In the genomic region with DNA sequence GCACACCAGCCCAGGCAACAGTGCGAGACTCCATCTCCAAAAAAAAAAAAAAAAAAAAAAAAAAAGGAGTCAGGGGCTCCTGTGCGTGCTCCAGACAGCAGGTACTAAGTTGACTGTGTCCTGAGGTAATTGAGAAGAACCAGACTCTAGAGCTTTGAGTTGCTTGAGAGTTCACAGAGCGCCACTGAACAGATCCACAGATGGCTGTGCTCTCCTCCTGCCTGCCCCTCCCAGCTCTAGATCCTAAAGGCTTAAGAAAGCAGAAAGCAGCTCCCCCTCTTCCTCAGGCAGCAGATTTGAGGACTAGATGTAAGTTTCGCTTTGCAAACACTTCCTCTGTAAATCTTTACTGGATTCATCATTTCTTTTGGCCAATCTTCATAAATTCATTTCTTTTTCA, we compare ENCODE assay signal across 19 cellular contexts. TPM values are rescaled to one million over a fixed set of nuclear protein-coding genes. Genes with fewer than 3 reads are reported as not detected.
A peak's percentile ranks its signal among the peaks of the same experiment; 100 is the strongest.
DNase-seq lines count a peak whose midpoint lies in the region; ATAC-seq and TF ChIP-seq lines count a peak whose summit lies in the region.
"Had no signal": no experiment of that assay in that cellular context is flagged by ENCODE, and none has a peak within 500 bp of the region (broad histone marks: within the 10 kb centered on the region; RNA-seq: fewer than 3 reads in every experiment).

No MANE protein-coding gene starts in this region.

- peak overlapping the region; percentile 18 to 42 for H3K27ac Mint-ChIP-seq in natural killer cell
- H3K27ac Mint-ChIP-seq in natural killer cell treated with Interleukin-12 subunit alpha and Interleukin-12 subunit beta and Interleukin-15 and Interleukin-18, amount 100 ng/mL, for 72 hours = peak overlapping the region in 1 of 2 donors; percentile 62
- H3K27ac Mint-ChIP-seq in activated T-helper 2 cell treated with anti-CD3 and anti-CD28 coated beads, Interferon-gamma antibody, Interleukin-2, Interleukin-4, amounts not matched to agents 10 μg/mL and 5 μg/mL and 100 μg/mL, durations not matched to agents 14 hours and 24 hours and 36 hours = peak overlapping the region; percentile 19
- H3K27ac Mint-ChIP-seq: CD4-positive, alpha-beta memory T cell had no signal

- no peaks in the 10 kb centered on the region for H3K27me3 Mint-ChIP-seq in natural killer cell (ENCODE audit: low read depth in 2 of 2)
- no peaks in the 10 kb centered on the region for H3K27me3 Mint-ChIP-seq in natural killer cell treated with Interleukin-12 subunit alpha and Interleukin-12 subunit beta and Interleukin-15 and Interleukin-18, amount 100 ng/mL, for 72 hours
- H3K27me3 Mint-ChIP-seq in activated T-helper 2 cell treated with anti-CD3 and anti-CD28 coated beads, Interferon-gamma antibody, Interleukin-2, Interleukin-4, amounts not matched to agents 10 μg/mL and 5 μg/mL and 100 μg/mL, durations not matched to agents 14 hours and 24 hours and 36 hours (ENCODE audit: low read depth) = no peaks in the 10 kb centered on the region
- H3K27me3 Mint-ChIP-seq: CD4-positive, alpha-beta memory T cell had no signal

- no peak overlapping the region for H3K4me3 Mint-ChIP-seq in natural killer cell
- H3K4me3 Mint-ChIP-seq in natural killer cell treated with Interleukin-12 subunit alpha and Interleukin-12 subunit beta and Interleukin-15 and Interleukin-18, amount 100 ng/mL, for 72 hours = no peak overlapping the region
- no peak overlapping the region for H3K4me3 Mint-ChIP-seq in activated T-helper 2 cell treated with anti-CD3 and anti-CD28 coated beads, Interferon-gamma antibody, Interleukin-2, Interleukin-4, amounts not matched to agents 10 μg/mL and 5 μg/mL and 100 μg/mL, durations not matched to agents 14 hours and 24 hours and 36 hours (ENCODE audit: low read depth)
- H3K4me3 Mint-ChIP-seq: CD14-positive monocyte; CD4-positive, alpha-beta memory T cell had no signal

- ATAC-seq in natural killer cell (no peak), GM18870 (IDR thresholded peaks at IDR 0.05; ENCODE audit: unreplicated experiment) (no peak)
- no peak for ATAC-seq in natural killer cell treated with Interleukin-12 subunit alpha and Interleukin-12 subunit beta and Interleukin-15 and Interleukin-18, amount 100 ng/mL, for 72 hours

- H3K4me1 Mint-ChIP-seq in natural killer cell = peaks cover under 1 to 6% of the 10 kb centered on the region in 2 donors
- peaks cover 0 to 7% of the 10 kb centered on the region in 2 donors for H3K4me1 Mint-ChIP-seq in natural killer cell treated with Interleukin-12 subunit alpha and Interleukin-12 subunit beta and Interleukin-15 and Interleukin-18, amount 100 ng/mL, for 72 hours (ENCODE audit: low read depth in 2 of 2)
- H3K4me1 Mint-ChIP-seq in activated T-helper 2 cell treated with anti-CD3 and anti-CD28 coated beads, Interferon-gamma antibody, Interleukin-2, Interleukin-4, amounts not matched to agents 10 μg/mL and 5 μg/mL and 100 μg/mL, durations not matched to agents 14 hours and 24 hours and 36 hours (ENCODE audit: low read depth) = peaks cover 3% of the 10 kb centered on the region

- no peak for TF ChIP-seq CTCF in natural killer cell (IDR thresholded peaks at IDR 0.05)
- TF ChIP-seq CTCF in fibroblast of the aortic adventitia (IDR thresholded peaks at IDR 0.05; ENCODE audit: insufficient read depth, low read length) = no peak

- no peak for DNase-seq in natural killer cell
- DNase-seq in natural killer cell treated with Interleukin-12 subunit alpha and Interleukin-12 subunit beta and Interleukin-15 and Interleukin-18, amount 100 ng/mL, for 72 hours (ENCODE audit: low spot score) = no peak
- DNase-seq in activated T-helper 2 cell treated with anti-CD3 and anti-CD28 coated beads, Interferon-gamma antibody, Interleukin-2, Interleukin-4, amounts not matched to agents 10 μg/mL and 5 μg/mL and 100 μg/mL, durations not matched to agents 14 hours and 24 hours and 36 hours (ENCODE audit: low spot score) = no peak
- DNase-seq in fibroblast of the aortic adventitia (ENCODE audit: low read depth) = peak; percentile 13
- no peak for DNase-seq in HPDE6-E6E7 (ENCODE audit: extremely low spot score)
- DNase-seq in activated CD4-positive, alpha-beta T cell treated with anti-CD3 and anti-CD28 coated beads for 1 hour = no peak
- DNase-seq in H4 (ENCODE audit: low spot score) = no peak
- DNase-seq: 8988T; CD4-positive, alpha-beta memory T cell; DMS153; DMS79; GF-D8; GM23248; HCEC 1CT had no signal

- peaks cover 7% of the 10 kb centered on the region for H3K36me3 Mint-ChIP-seq in natural killer cell
- H3K36me3 Mint-ChIP-seq in natural killer cell treated with Interleukin-12 subunit alpha and Interleukin-12 subunit beta and Interleukin-15 and Interleukin-18, amount 100 ng/mL, for 72 hours = peaks cover 11% of the 10 kb centered on the region
- peaks cover 75% of the 10 kb centered on the region for H3K36me3 Mint-ChIP-seq in activated T-helper 2 cell treated with anti-CD3 and anti-CD28 coated beads, Interferon-gamma antibody, Interleukin-2, Interleukin-4, amounts not matched to agents 10 μg/mL and 5 μg/mL and 100 μg/mL, durations not matched to agents 14 hours and 24 hours and 36 hours (ENCODE audit: low read depth)

- no peaks in the 10 kb centered on the region for H3K9me3 Mint-ChIP-seq in natural killer cell
- H3K9me3 Mint-ChIP-seq in natural killer cell treated with Interleukin-12 subunit alpha and Interleukin-12 subunit beta and Interleukin-15 and Interleukin-18, amount 100 ng/mL, for 72 hours = no peaks in the 10 kb centered on the region
- H3K9me3 Mint-ChIP-seq in activated T-helper 2 cell treated with anti-CD3 and anti-CD28 coated beads, Interferon-gamma antibody, Interleukin-2, Interleukin-4, amounts not matched to agents 10 μg/mL and 5 μg/mL and 100 μg/mL, durations not matched to agents 14 hours and 24 hours and 36 hours = no peaks in the 10 kb centered on the region
- H3K9me3 Mint-ChIP-seq: CD14-positive monocyte had no signal

- H3K4me3 ChIP-seq in fibroblast of the aortic adventitia (ENCODE audit: low read depth, low read length) = no peak overlapping the region
- H3K4me3 ChIP-seq: BLaER1, GM23248 had no signal

- intact Hi-C loops in natural killer cell (cut with micrococcal nuclease) = no loop called here
- intact Hi-C loops in activated T-helper 2 cell treated with anti-CD3 and anti-CD28 coated beads, Interferon-gamma antibody, Interleukin-2, Interleukin-4, amounts not matched to agents 10 μg/mL and 5 μg/mL and 100 μg/mL, durations not matched to agents 14 hours and 24 hours and 36 hours (cut with micrococcal nuclease) = no loop called here

RNA-seq across cellular contexts. Expression of gene SHH, which starts 38.7 kb away (rescaled TPM):
- total RNA-seq in natural killer cell (not detected), fibroblast of the aortic adventitia (ENCODE audit: low replicate concordance) (0.36 TPM in 1 of 2 replicates, not detected in the other)
- total RNA-seq in natural killer cell treated with Interleukin-12 subunit alpha and Interleukin-12 subunit beta and Interleukin-15 and Interleukin-18, amount 100 ng/mL, for 72 hours = not detected
- 0.07 and 0.14 TPM in 2 replicates for total RNA-seq in activated T-helper 2 cell treated with anti-CD3 and anti-CD28 coated beads, Interferon-gamma antibody, Interleukin-2, Interleukin-4, amounts not matched to agents 10 μg/mL and 5 μg/mL and 100 μg/mL, durations not matched to agents 14 hours and 24 hours and 36 hours
- not detected in 2 replicates for total RNA-seq in H4 (2014; rRNA removed; shearing (Covaris generic))
- total RNA-seq: A673; CD4-positive, alpha-beta memory T cell; GM23248; HT1080 had no signal
